Comparison of ENCODE assay signal across 29 cellular contexts in the genomic region with DNA sequence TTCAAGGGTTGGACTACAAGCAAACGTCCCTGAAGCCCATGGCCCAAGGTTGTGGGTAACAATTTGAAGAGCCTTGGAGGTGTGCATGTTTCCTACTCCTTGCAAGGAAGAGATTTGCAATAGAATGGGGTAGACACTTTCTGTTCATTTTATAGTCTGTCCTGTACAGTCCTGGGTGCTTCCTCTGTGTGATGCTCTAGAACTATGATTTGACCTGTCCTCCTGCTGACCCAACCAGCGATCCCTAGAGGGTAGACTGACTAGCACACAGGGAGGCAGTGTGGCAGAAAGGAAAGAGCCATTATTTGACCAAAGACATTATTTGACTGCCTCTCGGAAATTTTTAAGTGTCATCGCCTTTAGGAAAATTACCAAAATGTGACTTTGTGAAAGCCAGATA.
"Had no signal": no experiment of that assay in that cellular context is flagged by ENCODE, and none has a peak within 500 bp of the region (broad histone marks: within the 10 kb centered on the region; RNA-seq: fewer than 3 reads in every experiment).

No MANE protein-coding gene starts in this region.

- ATAC-seq: effector memory CD8-positive, alpha-beta T cell; esophagus mucosa; foreskin keratinocyte; gastrocnemius medialis; gastroesophageal sphincter; heart left ventricle; heart right ventricle had no signal

- H3K4me1 ChIP-seq: colonic mucosa, esophagus muscularis mucosa, esophagus squamous epithelium, foreskin keratinocyte, gastrocnemius medialis, gastroesophageal sphincter, heart left ventricle, heart right ventricle had no signal

- H3K27ac ChIP-seq: colonic mucosa, coronary artery, dorsolateral prefrontal cortex, epithelial cell of prostate, esophagus muscularis mucosa, esophagus squamous epithelium, foreskin keratinocyte, gastrocnemius medialis, gastroesophageal sphincter, heart left ventricle, heart right ventricle had no signal

- H3K27me3 Mint-ChIP-seq: dendritic cell treated with granulocyte-macrophage colony-stimulating factor and Interleukin-4, amounts not matched to agents 40 ng/mL and 50 ng/mL, for 4 days; effector memory CD8-positive, alpha-beta T cell had no signal

- H3K27ac Mint-ChIP-seq: dendritic cell treated with granulocyte-macrophage colony-stimulating factor and Interleukin-4, amounts not matched to agents 40 ng/mL and 50 ng/mL, for 4 days; effector memory CD8-positive, alpha-beta T cell; endodermal cell had no signal

- H3K9me3 Mint-ChIP-seq: dendritic cell treated with granulocyte-macrophage colony-stimulating factor and Interleukin-4, amounts not matched to agents 40 ng/mL and 50 ng/mL, for 4 days; endodermal cell had no signal

- H3K4me3 Mint-ChIP-seq: dendritic cell treated with granulocyte-macrophage colony-stimulating factor and Interleukin-4, amounts not matched to agents 40 ng/mL and 50 ng/mL, for 4 days; effector memory CD8-positive, alpha-beta T cell; endodermal cell had no signal

- FAIRE-seq: colon, endometrium, endothelial cell of umbilical vein, frontal cortex had no signal

- H3K36me3 ChIP-seq: colonic mucosa, esophagus muscularis mucosa, esophagus squamous epithelium, gastrocnemius medialis, gastroesophageal sphincter, heart left ventricle, heart right ventricle had no signal

- H3K4me3 ChIP-seq: colonic mucosa, coronary artery, dorsolateral prefrontal cortex, esophagus muscularis mucosa, esophagus squamous epithelium, gastrocnemius medialis, gastroesophageal sphincter, heart left ventricle, heart right ventricle had no signal

- DNase-seq: colonic mucosa; cortex of kidney; dermis blood vessel endothelial cell; dorsolateral prefrontal cortex; effector CD4-positive, alpha-beta T cell; effector CD8-positive, alpha-beta T cell; effector memory CD4-positive, alpha-beta T cell; effector memory CD8-positive, alpha-beta T cell; endodermal cell; erythroblast; esophagus squamous epithelium; foreskin fibroblast; foreskin keratinocyte; foreskin melanocyte; gastrocnemius medialis; glutamatergic neuron; head of caudate nucleus; heart left ventricle; heart right ventricle had no signal

- H3K27me3 ChIP-seq: colonic mucosa, dorsolateral prefrontal cortex, esophagus muscularis mucosa, esophagus squamous epithelium, foreskin keratinocyte, gastrocnemius medialis, gastroesophageal sphincter, heart left ventricle, heart right ventricle had no signal

- H3K9me3 ChIP-seq: colonic mucosa, esophagus muscularis mucosa, esophagus squamous epithelium, gastrocnemius medialis, gastroesophageal sphincter, heart left ventricle, heart right ventricle had no signal
